In genomic region chr1:155744711-155745283, GRCh38 we compare ENCODE assay signal across 8 cellular contexts. TPM values are rescaled to one million over a fixed set of nuclear protein-coding genes. Genes with fewer than 3 reads are reported as not detected.
DNase-seq lines count a peak whose midpoint lies in the region; ATAC-seq and TF ChIP-seq lines count a peak whose summit lies in the region.

No MANE protein-coding gene starts in this region.

- TF ChIP-seq CTCF in A673 (conservative IDR thresholded peaks at IDR 0.05; ENCODE audit: low read depth, low read length): no peak

- DNase-seq in A673 (ENCODE audit: low spot score) (no peak), caudate nucleus (lab: John Stamatoyannopoulos, UW) (peak in 1 of 61 donors; percentile 1), GDM1 (lab: John Stamatoyannopoulos, UW) (no peak), RPMI8226 (no peak), NCI-H128 (lab: John Stamatoyannopoulos, UW; ENCODE audit: unreplicated experiment) (no peak)

- POLR2A ChIA-PET in A673 (lab: Charles Lee; ENCODE audit: low non-redundant PET): no interaction called here

- H3K4me3 ChIP-seq in A673 (ENCODE audit: low read depth, low read length, poor library complexity, severe bottlenecking): peak overlapping the region; percentile 56
- peak overlapping the region; percentile 85 for H3K4me3 ChIP-seq in HUES6 (ENCODE audit: low read depth, low read length)
- peak overlapping the region; percentile 78 to 90 for H3K4me3 ChIP-seq in muscle layer of duodenum (ENCODE audit: low read depth in 1 of 2, low read length in 2 of 2)

- H3K9me3 ChIP-seq in A673 (ENCODE audit: low read depth, low read length, poor library complexity, severe bottlenecking) (no peaks in the 10 kb centered on the region), HUES6 (ENCODE audit: control insufficient read depth, insufficient read depth, low read depth, low read length) (no peaks in the 10 kb centered on the region), muscle layer of duodenum (ENCODE audit: control insufficient read depth in 1 of 2, low read length in 2 of 2) (no peaks in the 10 kb centered on the region)

- CTCF ChIA-PET in A673 (lab: Charles Lee): no interaction called here

- BruUV-seq in A673 (replicated peaks; lab: Mats Ljungman, UMichigan): TSS peak; percentile 91

- no peak for ATAC-seq in HG03045 (IDR thresholded peaks at IDR 0.05; ENCODE audit: unreplicated experiment)

- H3K27me3 ChIP-seq in A673 (replicated peaks; ENCODE audit: insufficient read depth, low read depth, low read length, poor library complexity) (no peaks in the 10 kb centered on the region), HUES6 (ENCODE audit: control insufficient read depth, insufficient read depth, low read length) (no peaks in the 10 kb centered on the region), muscle layer of duodenum (ENCODE audit: low read depth, low read length) (no peaks in the 10 kb centered on the region)

- peak overlapping the region; percentile 74 for H3K27ac ChIP-seq in A673 (ENCODE audit: low read depth, low read length, poor library complexity, severe bottlenecking)
- peak overlapping the region; percentile 55; the same call in 1 of the 2 replicates for H3K27ac ChIP-seq in HUES6 (ENCODE audit: low read depth, low read length)
- peak overlapping the region; percentile 52 for H3K27ac ChIP-seq in caudate nucleus (ENCODE audit: low read depth, low read length)
- peak overlapping the region; percentile 85 for H3K27ac ChIP-seq in muscle layer of duodenum (ENCODE audit: low read length)

- H3K9ac ChIP-seq in HUES6 (ENCODE audit: low read length): peak overlapping the region; percentile 85

- H3K36me3 ChIP-seq in A673 (ENCODE audit: insufficient read depth, low read length, poor library complexity, severe bottlenecking) (peaks cover 12% of the 10 kb centered on the region), HUES6 (ENCODE audit: control insufficient read depth, insufficient read depth, low read length) (peaks cover 18% of the 10 kb centered on the region), muscle layer of duodenum (ENCODE audit: control insufficient read depth in 1 of 2, insufficient read depth in 2 of 2, low read length in 2 of 2) (peaks cover 0 to 15% of the 10 kb centered on the region in 2 donors)

- H3K4me1 ChIP-seq in A673 (ENCODE audit: insufficient read depth, low read length, poor library complexity, severe bottlenecking) (peaks cover 5% of the 10 kb centered on the region), HUES6 (ENCODE audit: control insufficient read depth, insufficient read depth, low read length) (no peaks in the 10 kb centered on the region), muscle layer of duodenum (ENCODE audit: control insufficient read depth in 1 of 2, insufficient read depth in 2 of 2, low read length in 2 of 2) (peaks cover 0 to 5% of the 10 kb centered on the region in 2 donors)

- intact Hi-C loops in A673 (cut with micrococcal nuclease; ENCODE audit: unreplicated experiment): no loop called here

RNA-seq across cellular contexts. Expression of gene DAP3, which starts 55.9 kb away (rescaled TPM):
- 183 and 205 TPM in 2 replicates for total RNA-seq in A673 (2021)

RNA-seq across cellular contexts. Expression of gene YY1AP1, which starts 56.2 kb away (rescaled TPM):
- total RNA-seq in A673 (2021): 58.6 and 59.3 TPM in 2 replicates
